ENCODE assay signal across 9 cellular contexts in the genomic region with DNA sequence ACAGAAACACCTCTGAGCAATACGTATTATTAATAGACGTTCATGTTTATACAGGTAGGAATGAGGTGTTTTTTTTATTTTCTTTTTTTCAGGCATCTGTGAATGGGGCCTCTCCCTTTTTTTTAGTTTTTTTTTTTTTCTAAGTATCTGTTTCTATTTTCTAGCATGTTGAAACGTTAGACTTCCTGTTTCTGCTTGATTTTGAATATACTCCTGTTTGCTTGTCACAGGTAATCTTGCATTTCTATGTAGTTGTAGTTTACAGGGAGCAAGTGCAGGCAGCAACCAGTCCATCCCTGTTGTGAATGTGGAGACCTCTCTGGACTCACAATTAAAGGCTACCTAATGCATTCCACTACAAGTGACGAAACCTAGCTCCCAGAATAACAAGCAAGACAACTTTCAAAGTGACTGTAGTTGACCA. TPM values are rescaled to one million over a fixed set of nuclear protein-coding genes. Genes with fewer than 3 reads are reported as not detected.
A peak's percentile ranks its signal among the peaks of the same experiment; 100 is the strongest.
DNase-seq lines count a peak whose midpoint lies in the region; ATAC-seq and TF ChIP-seq lines count a peak whose summit lies in the region.
"Had no signal": no experiment of that assay in that cellular context is flagged by ENCODE, and none has a peak within 500 bp of the region (broad histone marks: within the 10 kb centered on the region; RNA-seq: fewer than 3 reads in every experiment).

No MANE protein-coding gene starts in this region.

- H3K4me1 ChIP-seq in foreskin keratinocyte (peaks cover 38% of the 10 kb centered on the region), mucosa of descending colon (ENCODE audit: low read depth) (peaks cover 26% of the 10 kb centered on the region)

- peak overlapping the region; percentile 99 for H3K27ac ChIP-seq in foreskin keratinocyte

- no peaks in the 10 kb centered on the region for H3K36me3 ChIP-seq in mucosa of descending colon (ENCODE audit: low read depth)

- no peaks in the 10 kb centered on the region for H3K9me3 ChIP-seq in mucosa of descending colon

- intact Hi-C loops in mucosa of descending colon (cut with DNase I, micrococcal nuclease): no loop called here

- H3K27me3 ChIP-seq in foreskin keratinocyte: no peaks in the 10 kb centered on the region

- ATAC-seq in GM21381 (IDR thresholded peaks at IDR 0.05; ENCODE audit: unreplicated experiment) (peak; percentile 20), HG03520 (IDR thresholded peaks at IDR 0.05; ENCODE audit: unreplicated experiment) (peak; percentile 19), foreskin keratinocyte (peak; percentile 43), mucosa of descending colon (no peak)

- peak; percentile 91 to 93 for DNase-seq in foreskin keratinocyte
- no peak for DNase-seq in SHP77 treated with DMSO at 0.1 percent for 48 hours (lab: John Stamatoyannopoulos, UW)
- DNase-seq in cerebellar nuclear complex (lab: John Stamatoyannopoulos, UW): no peak
- DNase-seq in mucosa of descending colon: no peak
- DNase-seq in NCI-H1417 (lab: John Stamatoyannopoulos, UW): no peak
- DNase-seq: KG1 had no signal

- TF ChIP-seq CTCF in GM12875 (IDR thresholded peaks at IDR 0.05; ENCODE audit: borderline replicate concordance, insufficient read depth, low read depth, low read length): no peak
- TF ChIP-seq CTCF in foreskin keratinocyte (conservative IDR thresholded peaks at IDR 0.05): no peak
- no peak for TF ChIP-seq CTCF in mucosa of descending colon (IDR thresholded peaks at IDR 0.05)

- H3K4me3 ChIP-seq in GM12875 (ENCODE audit: low read depth, low read length) (peak overlapping the region; percentile 56), mucosa of descending colon (no peak overlapping the region)

RNA-seq across cellular contexts. Expression of a gene that starts 22.8 kb away (rescaled TPM):
- total RNA-seq in foreskin keratinocyte: 17.1 and 19.4 TPM in 2 replicates
- 7.6 and 8.2 TPM in 2 replicates for polyA plus RNA-seq in foreskin keratinocyte
- 10 to 100 TPM in 2 of 3 donors, 1 to 10 TPM in 1; 8.7 to 15.7 (median 12.3) TPM for total RNA-seq in mucosa of descending colon

Comparison
In these comparisons a context has a peak if more than half of its experiments do, and no peak if none do; other contexts are left out.
1. DNase-seq: peak in foreskin keratinocyte (2 of 2); none in SHP77 treated with DMSO at 0.1 percent for 48 hours (single experiment), cerebellar nuclear complex (0 of 2), mucosa of descending colon (0 of 3) and NCI-H1417 (0 of 3).